1 cellular context compared by ENCODE assay signal in the genomic region with DNA sequence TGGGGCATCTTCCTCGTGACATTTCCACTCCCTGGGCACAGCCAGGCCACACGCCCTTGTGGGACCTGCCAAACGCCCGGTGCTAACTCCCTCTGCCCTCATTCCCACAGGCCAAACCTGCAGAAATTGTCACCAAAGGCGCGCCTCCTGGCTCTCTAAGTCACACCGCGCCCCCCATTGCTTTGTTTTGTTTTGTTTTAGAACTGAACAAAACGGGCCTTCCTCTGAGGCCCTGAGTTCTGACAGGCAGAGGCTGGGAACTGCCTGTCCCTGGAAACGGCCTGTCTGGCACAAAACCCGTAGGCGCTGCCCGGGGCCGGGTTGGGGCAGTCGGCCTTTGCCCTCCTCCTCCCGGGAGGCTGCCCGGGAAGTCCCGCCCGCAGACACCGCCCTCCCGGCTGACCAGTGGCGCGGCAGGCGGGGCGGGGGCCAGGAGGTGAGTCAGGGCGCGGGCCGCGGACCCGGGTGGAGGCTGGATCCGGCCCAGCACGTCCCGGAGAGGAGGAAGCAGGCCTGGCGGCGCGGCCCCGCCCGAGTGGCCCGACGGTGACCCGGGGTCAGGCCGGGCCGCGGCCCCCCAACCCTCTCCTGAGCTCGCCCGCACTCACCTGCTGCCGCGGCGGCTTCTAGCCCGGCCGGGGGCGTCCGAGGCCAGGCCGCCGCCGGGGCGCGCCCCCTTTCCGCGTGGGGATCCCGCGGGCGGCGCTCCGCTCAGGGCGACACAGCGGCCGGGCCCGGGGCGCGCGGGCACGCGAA.
TF ChIP-seq lines count a peak whose summit lies in the region.

No MANE protein-coding gene starts in this region.

TF ChIP-seq in HEK293, 187 proteins besides CTCF, POLR2A, EP300 and RAD21 (continued from another document):
- TF ChIP-seq KLF17 (tag by site-specific recombination; IDR thresholded peaks at IDR 0.05) (peak; percentile 34; the same call in 1 of the 2 replicates), ZNF692 (tag by site-specific recombination; IDR thresholded peaks at IDR 0.05) (no peak), ZNF776 (tag by site-specific recombination; IDR thresholded peaks at IDR 0.05; ENCODE audit: borderline replicate concordance) (no peak), ZNF596 (tag by site-specific recombination; IDR thresholded peaks at IDR 0.05) (no peak), ZNF292 (tag by site-specific recombination; IDR thresholded peaks at IDR 0.05; ENCODE audit: borderline replicate concordance, low read depth) (no peak), ZNF148 (tag by site-specific recombination; IDR thresholded peaks at IDR 0.05; ENCODE audit: borderline replicate concordance) (no peak), BCL11A (tag by site-specific recombination; IDR thresholded peaks at IDR 0.05; ENCODE audit: low read depth) (peak; percentile 67; the same call in 1 of the 2 replicates), HIC1 (tag by site-specific recombination; IDR thresholded peaks at IDR 0.05) (peak; percentile 86), SP3 (tag by site-specific recombination; IDR thresholded peaks at IDR 0.05) (peak; percentile 63), ZNF600 (tag by site-specific recombination; IDR thresholded peaks at IDR 0.05) (no peak), ZBTB17 (tag by site-specific recombination; IDR thresholded peaks at IDR 0.05) (peak; percentile 83), SP7 (tag by site-specific recombination; IDR thresholded peaks at IDR 0.05) (no peak), ZFHX2 (tag by site-specific recombination; conservative IDR thresholded peaks at IDR 0.05) (0 out of 2 replicates have a peak, but pooled peaks have one; percentile 8), ZNF18 (tag by site-specific recombination; IDR thresholded peaks at IDR 0.05) (peak; percentile 31; the same call in 1 of the 2 replicates), ZNF629 (tag by site-specific recombination; IDR thresholded peaks at IDR 0.05) (peak; percentile 58), KLF8 (tag by site-specific recombination; IDR thresholded peaks at IDR 0.05) (peak; percentile 39; the same call in 1 of the 2 replicates), ZNF121 (tag by site-specific recombination; IDR thresholded peaks at IDR 0.05) (no peak), ZNF394 (tag by site-specific recombination; IDR thresholded peaks at IDR 0.05; ENCODE audit: borderline replicate concordance) (0 out of 2 replicates have a peak, but pooled peaks have one; percentile 15), GLIS2 (tag by site-specific recombination; IDR thresholded peaks at IDR 0.05) (peak; percentile 64; the same call in 1 of the 2 replicates), ZIC2 (tag by site-specific recombination; IDR thresholded peaks at IDR 0.05) (peak; percentile 61)
- TF ChIP-seq, protein P1, sequence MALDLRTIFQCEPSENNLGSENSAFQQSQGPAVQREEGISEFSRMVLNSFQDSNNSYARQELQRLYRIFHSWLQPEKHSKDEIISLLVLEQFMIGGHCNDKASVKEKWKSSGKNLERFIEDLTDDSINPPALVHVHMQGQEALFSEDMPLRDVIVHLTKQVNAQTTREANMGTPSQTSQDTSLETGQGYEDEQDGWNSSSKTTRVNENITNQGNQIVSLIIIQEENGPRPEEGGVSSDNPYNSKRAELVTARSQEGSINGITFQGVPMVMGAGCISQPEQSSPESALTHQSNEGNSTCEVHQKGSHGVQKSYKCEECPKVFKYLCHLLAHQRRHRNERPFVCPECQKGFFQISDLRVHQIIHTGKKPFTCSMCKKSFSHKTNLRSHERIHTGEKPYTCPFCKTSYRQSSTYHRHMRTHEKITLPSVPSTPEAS (tag by site-specific recombination; IDR thresholded peaks at IDR 0.05): no peak
